Comparison of ENCODE assay signal across 12 cellular contexts in the genomic region with DNA sequence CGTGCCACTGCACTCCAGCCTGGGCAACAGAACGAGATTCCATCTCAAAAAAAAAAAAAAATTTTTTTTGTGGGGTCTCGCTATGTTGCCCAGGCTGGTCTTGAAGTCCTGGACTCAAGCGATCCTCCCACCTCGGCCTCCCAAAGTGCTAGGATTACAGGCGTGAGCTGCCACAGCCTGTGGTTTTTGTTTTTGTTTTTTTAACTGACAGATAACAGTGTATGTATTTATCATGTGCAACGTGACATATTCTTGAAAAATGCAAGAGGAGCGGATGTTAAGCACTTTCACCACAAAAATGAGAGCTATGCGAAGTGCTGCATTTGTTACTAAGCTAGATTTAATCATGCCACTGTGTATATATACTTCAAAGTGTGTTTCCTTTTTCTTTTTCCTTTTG. TPM values are rescaled to one million over a fixed set of nuclear protein-coding genes. Genes with fewer than 3 reads are reported as not detected.
DNase-seq lines count a peak whose midpoint lies in the region; ATAC-seq and TF ChIP-seq lines count a peak whose summit lies in the region.
"Had no signal": no experiment of that assay in that cellular context is flagged by ENCODE, and none has a peak within 500 bp of the region (broad histone marks: within the 10 kb centered on the region; RNA-seq: fewer than 3 reads in every experiment).

No MANE protein-coding gene starts in this region.

- peaks cover 26% of the 10 kb centered on the region for H3K4me1 ChIP-seq in CD8-positive, alpha-beta T cell (ENCODE audit: insufficient read depth, low read length)
- H3K4me1 ChIP-seq in OCI-LY1 (ENCODE audit: insufficient read depth, low read length, severe bottlenecking) (peaks cover 41% of the 10 kb centered on the region), colonic mucosa (no peaks in the 10 kb centered on the region), gastrocnemius medialis (peaks cover 25 to 31% of the 10 kb centered on the region in 2 donors), neural progenitor cell (peaks cover 6% of the 10 kb centered on the region)

- no peak overlapping the region for H3K27ac ChIP-seq in CD8-positive, alpha-beta T cell (ENCODE audit: low read depth, low read length)
- H3K27ac ChIP-seq in OCI-LY1 (ENCODE audit: low read depth, low read length, poor library complexity, severe bottlenecking) (peak overlapping the region; percentile 95), colonic mucosa (peak overlapping the region; percentile 56), gastrocnemius medialis (peak overlapping the region in 1 of 4 donors; percentile 74), neural progenitor cell (no peak overlapping the region)
- H3K27ac ChIP-seq: WERI-Rb-1 had no signal

- no peak overlapping the region for H3K9ac ChIP-seq in OCI-LY1 (ENCODE audit: low read length)
- H3K9ac ChIP-seq in colonic mucosa (ENCODE audit: low read depth in 2 of 2, low read length in 2 of 2): no peak overlapping the region
- no peak overlapping the region for H3K9ac ChIP-seq in neural progenitor cell

- TF ChIP-seq CTCF in CD8-positive, alpha-beta T cell (IDR thresholded peaks at IDR 0.05): no peak
- TF ChIP-seq CTCF in OCI-LY1 (IDR thresholded peaks at IDR 0.05; ENCODE audit: low read length) (no peak), colonic mucosa (IDR thresholded peaks at IDR 0.05) (no peak), gastrocnemius medialis (IDR thresholded peaks at IDR 0.05 in 4 of 5, conservative IDR thresholded peaks at IDR 0.05 in 1 of 5) (no peak), neural progenitor cell (IDR thresholded peaks at IDR 0.05) (no peak)
- no peak for TF ChIP-seq CTCF in activated CD8-positive, alpha-beta T cell treated with anti-CD3 and anti-CD28 coated beads for 36 hours (IDR thresholded peaks at IDR 0.05)

- no peak for TF ChIP-seq POLR2A in gastrocnemius medialis (IDR thresholded peaks at IDR 0.05)

- POLR2A ChIA-PET in CD8-positive, alpha-beta T cell (lab: Charles Lee): interaction anchor here (0.6 to 3.4 kb wide), 2 partner anchors 49 to 56 kb away, joined by 5 to 9 read pairs; partner anchors contain the start of gene ARHGEF18
- POLR2A ChIA-PET in activated CD8-positive, alpha-beta T cell treated with anti-CD3 and anti-CD28 coated beads for 36 hours (lab: Charles Lee): interaction anchor here (0.6 kb wide), 1 partner anchor 104 kb away, joined by 3 read pairs; no protein-coding TSS in a partner anchor

- peak overlapping the region; percentile 62 for H3K27ac Mint-ChIP-seq in CD8-positive, alpha-beta T cell
- H3K27ac Mint-ChIP-seq in activated CD8-positive, alpha-beta T cell treated with anti-CD3 and anti-CD28 coated beads for 36 hours: no peak overlapping the region
- no peak overlapping the region for H3K27ac Mint-ChIP-seq in neural progenitor cell

- H3K4me1 Mint-ChIP-seq in CD8-positive, alpha-beta T cell (ENCODE audit: low read depth): peaks cover 52% of the 10 kb centered on the region
- peaks cover 44% of the 10 kb centered on the region for H3K4me1 Mint-ChIP-seq in activated CD8-positive, alpha-beta T cell treated with anti-CD3 and anti-CD28 coated beads for 36 hours (ENCODE audit: low read depth)
- H3K4me1 Mint-ChIP-seq in neural progenitor cell: peaks cover 19% of the 10 kb centered on the region

- no peaks in the 10 kb centered on the region for H3K27me3 ChIP-seq in CD8-positive, alpha-beta T cell (ENCODE audit: insufficient read depth, low read length)
- H3K27me3 ChIP-seq in OCI-LY1 (ENCODE audit: insufficient read depth, low read length): no peaks in the 10 kb centered on the region
- H3K27me3 ChIP-seq in colonic mucosa: no peaks in the 10 kb centered on the region
- H3K27me3 ChIP-seq in gastrocnemius medialis: no peaks in the 10 kb centered on the region
- no peaks in the 10 kb centered on the region for H3K27me3 ChIP-seq in neural progenitor cell

- H3K36me3 Mint-ChIP-seq in CD8-positive, alpha-beta T cell: peaks cover 57% of the 10 kb centered on the region
- peaks cover 19% of the 10 kb centered on the region for H3K36me3 Mint-ChIP-seq in activated CD8-positive, alpha-beta T cell treated with anti-CD3 and anti-CD28 coated beads for 36 hours (ENCODE audit: low read depth)
- peaks cover 2% of the 10 kb centered on the region for H3K36me3 Mint-ChIP-seq in neural progenitor cell

- H3K79me2 ChIP-seq in OCI-LY1 (ENCODE audit: insufficient read depth, low read length): peaks cover 44% of the 10 kb centered on the region
- peaks cover 82% of the 10 kb centered on the region for H3K79me2 ChIP-seq in neural progenitor cell (ENCODE audit: low read depth)

- peaks cover 12% of the 10 kb centered on the region for H3K36me3 ChIP-seq in CD8-positive, alpha-beta T cell (ENCODE audit: insufficient read depth, low read length)
- H3K36me3 ChIP-seq in OCI-LY1 (ENCODE audit: insufficient read depth, low read length) (peaks cover 56% of the 10 kb centered on the region), colonic mucosa (no peaks in the 10 kb centered on the region), gastrocnemius medialis (no peaks in the 10 kb centered on the region), neural progenitor cell (no peaks in the 10 kb centered on the region)
- H3K36me3 ChIP-seq: WERI-Rb-1 had no signal

- H3K9me3 ChIP-seq in CD8-positive, alpha-beta T cell (ENCODE audit: low read length): no peaks in the 10 kb centered on the region
- H3K9me3 ChIP-seq in OCI-LY1 (ENCODE audit: low read length) (no peaks in the 10 kb centered on the region), colonic mucosa (no peaks in the 10 kb centered on the region), gastrocnemius medialis (no peaks in the 10 kb centered on the region), neural progenitor cell (ENCODE audit: low read depth) (no peaks in the 10 kb centered on the region)

- H3K4me2 ChIP-seq in OCI-LY1 (ENCODE audit: low read length): no peak overlapping the region
- no peak overlapping the region for H3K4me2 ChIP-seq in neural progenitor cell

- H3K4me3 Mint-ChIP-seq in CD8-positive, alpha-beta T cell: peak overlapping the region; percentile 47
- no peak overlapping the region for H3K4me3 Mint-ChIP-seq in activated CD8-positive, alpha-beta T cell treated with anti-CD3 and anti-CD28 coated beads for 36 hours
- no peak overlapping the region for H3K4me3 Mint-ChIP-seq in neural progenitor cell

- in situ Hi-C loops in gastrocnemius medialis (cut with MboI; ENCODE audit: low sequenced_read_pairs in 4 of 4): loop anchor here in 1 of 4 donors (25.0 kb wide), 1 partner anchor 140 kb away; the partner anchor contains the start of gene PNPLA6

- H2AFZ ChIP-seq in OCI-LY1 (ENCODE audit: low read length): no peak overlapping the region
- H2AFZ ChIP-seq in neural progenitor cell (replicated peaks): no peak overlapping the region

- H3F3A ChIP-seq in OCI-LY1 (ENCODE audit: insufficient read depth, low read length) (no peaks in the 10 kb centered on the region), neural progenitor cell (ENCODE audit: low read depth) (no peaks in the 10 kb centered on the region)

- ATAC-seq in CD8-positive, alpha-beta T cell: no peak
- no peak for ATAC-seq in activated CD8-positive, alpha-beta T cell treated with anti-CD3 and anti-CD28 coated beads for 36 hours
- no peak for ATAC-seq in gastrocnemius medialis
- no peak for ATAC-seq in HG02840 (IDR thresholded peaks at IDR 0.05; ENCODE audit: low FRiP score, unreplicated experiment)

- intact Hi-C loops in CD8-positive, alpha-beta T cell (cut with DNase I, micrococcal nuclease): loop anchor here (5.0 kb wide), 4 partner anchors 125 to 1605 kb away; partner anchors contain the start of genes MCOLN1 (in 2 of the 2), DUS3L (in 1 of the 2) and MYO1F (in 1 of the 2)
- intact Hi-C loops in colonic mucosa (cut with DNase I) (no loop called here), gastrocnemius medialis (cut with DNase I; ENCODE audit: low total_unique reads) (loop anchor here (5.0 kb wide), 1 partner anchor 1435 kb away; the partner anchor contains the start of genes MBD3L1 and ZNF558)
- intact Hi-C loops in activated CD8-positive, alpha-beta T cell treated with anti-CD3 and anti-CD28 coated beads for 36 hours (cut with micrococcal nuclease): no loop called here

- H3K4me3 ChIP-seq in CD8-positive, alpha-beta T cell (ENCODE audit: low read depth, low read length): no peak overlapping the region
- H3K4me3 ChIP-seq in OCI-LY1 (ENCODE audit: low read depth, low read length, poor library complexity, severe bottlenecking): no peak overlapping the region
- no peak overlapping the region for H3K4me3 ChIP-seq in colonic mucosa
- H3K4me3 ChIP-seq in gastrocnemius medialis: no peak overlapping the region
- no peak overlapping the region for H3K4me3 ChIP-seq in neural progenitor cell

- H3K9me2 ChIP-seq in OCI-LY1 (ENCODE audit: low read depth, low read length): no peaks in the 10 kb centered on the region

- no peaks in the 10 kb centered on the region for H3K9me3 Mint-ChIP-seq in CD8-positive, alpha-beta T cell
- peaks cover 1% of the 10 kb centered on the region for H3K9me3 Mint-ChIP-seq in activated CD8-positive, alpha-beta T cell treated with anti-CD3 and anti-CD28 coated beads for 36 hours
- no peaks in the 10 kb centered on the region for H3K9me3 Mint-ChIP-seq in neural progenitor cell

- H4K20me1 ChIP-seq in OCI-LY1 (ENCODE audit: insufficient read depth, low read length): no peaks in the 10 kb centered on the region
- peaks cover 28% of the 10 kb centered on the region for H4K20me1 ChIP-seq in neural progenitor cell (ENCODE audit: low read depth)

- DNase-seq in CD8-positive, alpha-beta T cell: no peak
- no peak for DNase-seq in colonic mucosa
- peak; percentile 91 for DNase-seq in non-pigmented ciliary epithelial cell (ENCODE audit: low read depth)
- DNase-seq in activated CD8-positive, alpha-beta T cell treated with anti-CD3 and anti-CD28 coated beads for 36 hours: no peak
- DNase-seq in gastrocnemius medialis: no peak
- no peak for DNase-seq in neural progenitor cell (ENCODE audit: low spot score)
- DNase-seq: amygdala, DND-41, head of caudate nucleus, WERI-Rb-1 had no signal

- CTCF ChIA-PET in CD8-positive, alpha-beta T cell (lab: Charles Lee): interaction anchor here (1.1 to 1.2 kb wide), 2 partner anchors 43 to 52 kb away, joined by 3 to 5 read pairs; no protein-coding TSS in a partner anchor
- CTCF ChIA-PET in activated CD8-positive, alpha-beta T cell treated with anti-CD3 and anti-CD28 coated beads for 36 hours (lab: Charles Lee): interaction anchor here (0.7 to 3.2 kb wide), 6 partner anchors 17 to 295 kb away, joined by 3 to 12 read pairs (median 6); no protein-coding TSS in a partner anchor

- H3K27me3 Mint-ChIP-seq in CD8-positive, alpha-beta T cell (ENCODE audit: low read depth): no peaks in the 10 kb centered on the region
- H3K27me3 Mint-ChIP-seq in activated CD8-positive, alpha-beta T cell treated with anti-CD3 and anti-CD28 coated beads for 36 hours: no peaks in the 10 kb centered on the region
- peaks cover 8% of the 10 kb centered on the region for H3K27me3 Mint-ChIP-seq in neural progenitor cell (ENCODE audit: insufficient read depth, low read depth)

RNA-seq across cellular contexts. Expression of gene ARHGEF18, which starts 49.0 kb away (rescaled TPM):
- total RNA-seq in CD8-positive, alpha-beta T cell: 10 to 100 TPM; 78.8 to 81.0 TPM
- total RNA-seq in colonic mucosa (100 to 1,000 TPM in 1 of 2 donors, 10 to 100 TPM in 1; 89.9 to 144 TPM), gastrocnemius medialis (10 to 100 TPM in 2 of 4 donors, 1 to 10 TPM in 2; 7.9 to 11.3 (median 10.2) TPM), neural progenitor cell (ENCODE audit: low replicate concordance) (13.6 and 41.0 TPM in 2 replicates)
- total RNA-seq in activated CD8-positive, alpha-beta T cell treated with anti-CD3 and anti-CD28 coated beads for 36 hours: 10 to 100 TPM; 25.9 to 36.4 TPM

Comparison
In these comparisons a context has a peak if more than half of its experiments do, and no peak if none do; other contexts are left out.
1. H3K27ac ChIP-seq: peak in OCI-LY1 (single experiment) and colonic mucosa (single experiment); none in CD8-positive, alpha-beta T cell (single experiment) and neural progenitor cell (single experiment).
2. intact Hi-C loops: an anchor here in CD8-positive, alpha-beta T cell (5.0 kb wide) and gastrocnemius medialis (5.0 kb wide); none called in colonic mucosa and activated CD8-positive, alpha-beta T cell treated with anti-CD3 and anti-CD28 coated beads for 36 hours.